In genomic region chr16:963913-964695, GRCh38 we compare ENCODE assay signal across 12 cellular contexts. TPM values are rescaled to one million over a fixed set of nuclear protein-coding genes. Genes with fewer than 3 reads are reported as not detected.
DNase-seq lines count a peak whose midpoint lies in the region; ATAC-seq, FAIRE-seq and TF ChIP-seq lines count a peak whose summit lies in the region.
"Had no signal": no experiment of that assay in that cellular context is flagged by ENCODE, and none has a peak within 500 bp of the region (broad histone marks: within the 10 kb centered on the region; RNA-seq: fewer than 3 reads in every experiment).

No MANE protein-coding gene starts in this region.

- H3K27me3 Mint-ChIP-seq in naive thymus-derived CD4-positive, alpha-beta T cell: no peaks in the 10 kb centered on the region

- H3K9ac ChIP-seq in GM12878 (ENCODE audit: control insufficient read depth, insufficient read depth, low read length): no peak overlapping the region
- H3K9ac ChIP-seq: parathyroid adenoma had no signal

- H3K4me3 ChIP-seq in BJ (ENCODE audit: low read depth, low read length) (peak overlapping the region; percentile 34), NB4 (ENCODE audit: low read depth, low read length) (no peak overlapping the region), GM12878 (no peak overlapping the region), stomach (no peak overlapping the region)
- H3K4me3 ChIP-seq in naive thymus-derived CD4-positive, alpha-beta T cell (ENCODE audit: low read length): no peak overlapping the region

- H3K27ac ChIP-seq in GM12878 (ENCODE audit: control insufficient read depth, insufficient read depth) (no peak overlapping the region), stomach (peak overlapping the region in 1 of 5 donors; percentile 8)
- H3K27ac ChIP-seq in naive thymus-derived CD4-positive, alpha-beta T cell (ENCODE audit: low read depth, low read length): peak overlapping the region; percentile 45
- H3K27ac ChIP-seq: parathyroid adenoma had no signal

- peaks cover 2% of the 10 kb centered on the region for H3K36me3 ChIP-seq in BJ (ENCODE audit: control insufficient read depth, insufficient read depth, low read length)
- no peaks in the 10 kb centered on the region for H3K36me3 ChIP-seq in GM12878 (ENCODE audit: control insufficient read depth in 2 of 2, insufficient read depth in 2 of 2, low read length in 1 of 2)
- peaks cover 0 to 26% (median 0%) of the 10 kb centered on the region in 3 experiments for H3K36me3 ChIP-seq in naive thymus-derived CD4-positive, alpha-beta T cell (ENCODE audit: control insufficient read depth in 2 of 3, insufficient read depth in 3 of 3, low read length in 3 of 3)
- peaks cover 0 to 38% (median 22%) of the 10 kb centered on the region in 4 donors for H3K36me3 ChIP-seq in stomach

- SMC1A ChIA-PET in GM12878 (lab: Charles Lee; ENCODE audit: uncharacterized antibody, unreplicated experiment): no interaction called here

- peak overlapping the region; percentile 30 to 83 (median 74) for H3K4me3 Mint-ChIP-seq in naive thymus-derived CD4-positive, alpha-beta T cell

- no peak for TF ChIP-seq RAD21 in GM12878 (IDR thresholded peaks at IDR 0.05; ENCODE audit: insufficient read depth, low read depth, low read length)

- H3K4me1 Mint-ChIP-seq in naive thymus-derived CD4-positive, alpha-beta T cell: peaks cover 28 to 57% (median 47%) of the 10 kb centered on the region in 7 donors

- H3K4me1 ChIP-seq in GM12878 (ENCODE audit: control insufficient read depth, insufficient read depth, low read length) (no peaks in the 10 kb centered on the region), stomach (peaks cover under 1 to 15% (median 7%) of the 10 kb centered on the region in 4 donors)
- H3K4me1 ChIP-seq in naive thymus-derived CD4-positive, alpha-beta T cell (ENCODE audit: control insufficient read depth in 2 of 2, insufficient read depth in 2 of 2, low read length in 2 of 2): peaks cover 0 to 7% of the 10 kb centered on the region in 2 donors
- H3K4me1 ChIP-seq: Caco-2, parathyroid adenoma had no signal

- no peak for ATAC-seq in GM12878
- ATAC-seq in naive thymus-derived CD4-positive, alpha-beta T cell: no peak
- ATAC-seq in HG03432 (IDR thresholded peaks at IDR 0.05; ENCODE audit: unreplicated experiment): no peak
- ATAC-seq in HG03354 (IDR thresholded peaks at IDR 0.05; ENCODE audit: poor library complexity, severe bottlenecking, unreplicated experiment): no peak

- in situ Hi-C loops in GM12878 (cut with MboI): no loop called here

- no peak for TF ChIP-seq EP300 in GM12878 (IDR thresholded peaks at IDR 0.05; ENCODE audit: borderline replicate concordance in 1 of 2, control insufficient read depth in 1 of 2, low read depth in 2 of 2, low read length in 2 of 2)
- TF ChIP-seq EP300 in stomach (IDR thresholded peaks at IDR 0.05): no peak

- no peaks in the 10 kb centered on the region for H4K20me1 ChIP-seq in GM12878 (ENCODE audit: control insufficient read depth, insufficient read depth)

- RAD21 ChIA-PET in GM12878 (lab: Charles Lee; ENCODE audit: unreplicated experiment): interaction anchor here (0.7 kb wide), 2 partner anchors 29 to 31 kb away, joined by 3 read pairs; no protein-coding TSS in a partner anchor

- WGBS in GM12878 (ENCODE audit: insufficient coverage, insufficient replicate concordance, low lambda C conversion rate, missing lambda C conversion rate): 68% methylated on average over 21 of the region's 21 CpGs
- 50 to 72% (median 69%) methylated on average over 21 of the region's 21 CpGs for WGBS in stomach, 5 donors

- H3K79me2 ChIP-seq in GM12878 (ENCODE audit: control insufficient read depth, insufficient read depth, low read length): no peaks in the 10 kb centered on the region

- no peak overlapping the region for H2AFZ ChIP-seq in GM12878 (ENCODE audit: control insufficient read depth, low read depth, low read length)
- H2AFZ ChIP-seq: parathyroid adenoma had no signal

- intact Hi-C loops in GM12878 (cut with micrococcal nuclease; ENCODE audit: unreplicated experiment) (no loop called here), stomach (cut with DNase I; ENCODE audit: low total_unique reads) (no loop called here)
- intact Hi-C loops in naive thymus-derived CD4-positive, alpha-beta T cell (cut with micrococcal nuclease): loop anchor here in 1 of 2 donors (2.0 to 5.0 kb wide), 2 partner anchors 17 to 33 kb away; partner anchors contain the start of gene SOX8

- POLR2A ChIA-PET in BJ (lab: Charles Lee) (interaction anchor here (0.6 to 0.8 kb wide), 3 partner anchors 12 to 43 kb away, joined by 3 read pairs; no protein-coding TSS in a partner anchor), GM12878 (lab: Charles Lee) (no interaction called here)
- POLR2A ChIA-PET in naive thymus-derived CD4-positive, alpha-beta T cell (lab: Charles Lee): interaction anchor here (0.7 to 3.3 kb wide), 5 partner anchors 13 to 236 kb away, joined by 3 to 34 read pairs (median 4); partner anchors contain the start of gene SOX8

- peak; percentile 12 for DNase-seq in BJ (ENCODE audit: low read depth)
- DNase-seq in NB4 (ENCODE audit: low read depth): peak; percentile 12
- DNase-seq in GM12878 (ENCODE audit: low read depth, low spot score): no peak
- DNase-seq in naive thymus-derived CD4-positive, alpha-beta T cell: no peak
- no peak for DNase-seq in hepatic stellate cell (ENCODE audit: low spot score)
- no peak for DNase-seq in stomach
- DNase-seq: Caco-2, NCI-H526 treated with DMSO at 0.1 percent for 48 hours had no signal

- no TSS peak for BruUV-seq in GM12878 (replicated peaks; lab: Mats Ljungman, UMichigan)

- H3K9me3 ChIP-seq in GM12878 (replicated peaks; ENCODE audit: control insufficient read depth, insufficient read depth, low read length): no peaks in the 10 kb centered on the region; the same call in 2 of the 3 replicates
- no peaks in the 10 kb centered on the region for H3K9me3 ChIP-seq in naive thymus-derived CD4-positive, alpha-beta T cell (ENCODE audit: control insufficient read depth in 2 of 3, low read length in 3 of 3)
- peaks cover 0 to 5% (median 0%) of the 10 kb centered on the region in 4 donors for H3K9me3 ChIP-seq in stomach
- H3K9me3 ChIP-seq: Caco-2 had no signal

- peak; percentile 70 for FAIRE-seq in GM12878 (lab: Jason Lieb, UNC)
- FAIRE-seq: islet of Langerhans had no signal

- TF ChIP-seq POLR2A in NB4 (IDR thresholded peaks at IDR 0.05; ENCODE audit: extremely low read depth, insufficient read length) (no peak), GM12878 (IDR thresholded peaks at IDR 0.05; ENCODE audit: low read depth, low read length) (no peak), stomach (IDR thresholded peaks at IDR 0.05) (no peak)

- H3K27ac Mint-ChIP-seq in naive thymus-derived CD4-positive, alpha-beta T cell: peak overlapping the region; percentile 43 to 96 (median 85)

- H3K36me3 Mint-ChIP-seq in naive thymus-derived CD4-positive, alpha-beta T cell: peaks cover 14 to 22% (median 20%) of the 10 kb centered on the region in 5 donors

- CTCF ChIA-PET in BJ (lab: Yijun Ruan, JAX): interaction anchor here (1.2 to 1.5 kb wide), 4 partner anchors 11 to 93 kb away, joined by 3 to 5 read pairs (median 3); partner anchors contain the start of gene SOX8
- CTCF ChIA-PET in GM12878 (lab: Yijun Ruan, JAX): no interaction called here
- CTCF ChIA-PET in naive thymus-derived CD4-positive, alpha-beta T cell (lab: Charles Lee): interaction anchor here (0.7 to 1.4 kb wide), 3 partner anchors 32 to 269 kb away, joined by 3 read pairs; no protein-coding TSS in a partner anchor

- peaks cover 0 to 7% (median 0%) of the 10 kb centered on the region in 11 donors for H3K9me3 Mint-ChIP-seq in naive thymus-derived CD4-positive, alpha-beta T cell

- H3K4me2 ChIP-seq in GM12878 (ENCODE audit: control insufficient read depth, insufficient read depth): no peak overlapping the region

- no peak for TF ChIP-seq CTCF in BJ (IDR thresholded peaks at IDR 0.05; ENCODE audit: insufficient read depth, low read depth, low read length)
- TF ChIP-seq CTCF in NB4 (IDR thresholded peaks at IDR 0.05; ENCODE audit: low read depth, low read length): no peak
- no peak for TF ChIP-seq CTCF in GM12878 (IDR thresholded peaks at IDR 0.05 in 2 of 3, conservative IDR thresholded peaks at IDR 0.05 in 1 of 3; ENCODE audit: control insufficient read depth in 2 of 3, extremely low read depth in 1 of 3, insufficient read depth in 1 of 3, low read depth in 3 of 3, low read length in 3 of 3)
- no peak for TF ChIP-seq CTCF in stomach (IDR thresholded peaks at IDR 0.05)

- no peaks in the 10 kb centered on the region for H3K27me3 ChIP-seq in BJ (ENCODE audit: control insufficient read depth, insufficient read depth, low read length)
- no peaks in the 10 kb centered on the region for H3K27me3 ChIP-seq in GM12878 (replicated peaks in 1 of 2; ENCODE audit: control insufficient read depth in 2 of 2, insufficient read depth in 2 of 2, low read length in 1 of 2)
- H3K27me3 ChIP-seq in naive thymus-derived CD4-positive, alpha-beta T cell (ENCODE audit: control insufficient read depth in 2 of 2, insufficient read depth in 2 of 2, low read length in 2 of 2): no peaks in the 10 kb centered on the region
- no peaks in the 10 kb centered on the region for H3K27me3 ChIP-seq in stomach

RNA-seq across cellular contexts. Expression of gene LMF1, which starts 6.7 kb away (rescaled TPM):
- 14.8 and 28.9 TPM in 2 replicates for polyA plus RNA-seq in BJ (2011; rRNA removed)
- polyA minus RNA-seq in BJ (2011; rRNA and poly(A)+ RNA removed): 19.4 and 34.8 TPM in 2 replicates
- 15.3 and 16.5 TPM in 2 replicates for total RNA-seq in GM12878 (2013; cell fraction: nucleolus; rRNA removed)
- total RNA-seq in GM12878 (2014; rRNA removed): 1.7 and 2.5 TPM in 2 replicates
- total RNA-seq in GM12878 (2014; rRNA removed; fragmentation: Illumina TruSeq; extraction: Trizol): 1.4 and 1.8 TPM in 2 replicates
- total RNA-seq in GM12878 (2021): 2.5 and 2.7 TPM in 2 replicates
- polyA plus RNA-seq in GM12878 (2011; ENCODE audit: low read depth): 1.8 TPM
- polyA plus RNA-seq in GM12878 (2011; rRNA removed): 0.56 and 1.2 TPM in 2 replicates
- polyA plus RNA-seq in GM12878 (2011; cell fraction: cytosol; rRNA removed): 1.6 and 3.4 TPM in 2 replicates
- polyA plus RNA-seq in GM12878 (2011; cell fraction: nucleus; rRNA removed): 13.5 and 14.4 TPM in 2 replicates
- polyA plus RNA-seq in GM12878 (2012): 4.8 and 5.4 TPM in 2 replicates
- 1.1 and 3.1 TPM in 2 replicates for polyA plus RNA-seq in GM12878 (2014; fragmentation: Illumina TruSeq; extraction: Trizol)
- polyA plus RNA-seq in GM12878 (2014; fragmentation: Nextera tagmentation; extraction: Ambion mirVana): under 1 TPM in 1 of 2 experiments, not detected in 1; 0.18 TPM
- polyA plus RNA-seq in GM12878 (2014; rRNA removed): 3.2 and 3.5 TPM in 2 replicates
- polyA plus RNA-seq in GM12878 (2016; fragmentation: Nextera tagmentation; extraction: Ambion mirVana): 1 to 10 TPM in 1 of 2 experiments, under 1 TPM in 1; 1.00 to 1.4 TPM
- polyA minus RNA-seq in GM12878 (2011; rRNA and poly(A)+ RNA removed): 3.5 and 3.8 TPM in 2 replicates
- 0.73 and 1.5 TPM in 2 replicates for polyA minus RNA-seq in GM12878 (2011; cell fraction: cytosol; rRNA and poly(A)+ RNA removed)
- polyA minus RNA-seq in GM12878 (2011; cell fraction: nucleus; rRNA and poly(A)+ RNA removed): 4.8 and 7.1 TPM in 2 replicates
- total RNA-seq in naive thymus-derived CD4-positive, alpha-beta T cell: 10 to 100 TPM; 25.9 to 63.1 (median 43.1) TPM
- polyA plus RNA-seq in naive thymus-derived CD4-positive, alpha-beta T cell: 10 to 100 TPM; 10.6 to 19.4 TPM
- total RNA-seq in stomach: 100 to 1,000 TPM in 1 of 5 donors, 10 to 100 TPM in 3, 1 to 10 TPM in 1; 7.6 to 121 (median 13.0) TPM
- polyA plus RNA-seq in stomach: 10 to 100 TPM; 15.3 to 25.5 (median 16.3) TPM

RNA-seq across cellular contexts. Expression of gene SOX8, which starts 17.5 kb away (rescaled TPM):
- polyA plus RNA-seq in BJ (2011; rRNA removed) (0.04 TPM in 2 replicates), GM12878 (2011; rRNA removed) (not detected in 2 replicates), GM12878 (2014; fragmentation: Illumina TruSeq; extraction: Trizol) (not detected in 2 replicates), GM12878 (2014; fragmentation: Nextera tagmentation; extraction: Ambion mirVana) (not detected), GM12878 (2014; rRNA removed) (not detected in 2 replicates), GM12878 (2016; fragmentation: Nextera tagmentation; extraction: Ambion mirVana) (not detected), stomach (1 to 10 TPM in 1 of 3 donors, under 1 TPM in 1, not detected in 1; 0.50 to 1.1 TPM)
- not detected in 2 replicates for polyA minus RNA-seq in BJ (2011; rRNA and poly(A)+ RNA removed)
- not detected in 2 replicates for total RNA-seq in GM12878 (2013; cell fraction: nucleolus; rRNA removed)
- total RNA-seq in GM12878 (2014; rRNA removed) (not detected in 2 replicates), GM12878 (2014; rRNA removed; fragmentation: Illumina TruSeq; extraction: Trizol) (not detected in 2 replicates), GM12878 (2021) (not detected in 2 replicates), stomach (10 to 100 TPM in 1 of 5 donors, 1 to 10 TPM in 1, under 1 TPM in 1, not detected in 2; 0.45 to 15.1 (median 3.3) TPM)
- not detected for polyA plus RNA-seq in GM12878 (2011; ENCODE audit: low read depth)
- polyA plus RNA-seq in GM12878 (2011; cell fraction: cytosol; rRNA removed): not detected in 2 replicates
- polyA plus RNA-seq in GM12878 (2011; cell fraction: nucleus; rRNA removed): not detected in 2 replicates
- polyA plus RNA-seq in GM12878 (2012): 0.11 TPM in 2 replicates
- polyA minus RNA-seq in GM12878 (2011; rRNA and poly(A)+ RNA removed): not detected in 2 replicates
- polyA minus RNA-seq in GM12878 (2011; cell fraction: cytosol; rRNA and poly(A)+ RNA removed): not detected in 2 replicates
- not detected in 2 replicates for polyA minus RNA-seq in GM12878 (2011; cell fraction: nucleus; rRNA and poly(A)+ RNA removed)
- total RNA-seq in naive thymus-derived CD4-positive, alpha-beta T cell: 1 to 10 TPM in 4 of 5 experiments, under 1 TPM in 1; 0.07 to 5.4 (median 4.7) TPM
- 1 to 10 TPM; 2.3 to 3.1 TPM for polyA plus RNA-seq in naive thymus-derived CD4-positive, alpha-beta T cell

Comparison
In these comparisons a context has a peak if more than half of its experiments do, and no peak if none do; other contexts are left out.
1. DNase-seq: peak in BJ (single experiment) and NB4 (single experiment); none in GM12878 (single experiment), naive thymus-derived CD4-positive, alpha-beta T cell (0 of 9), hepatic stellate cell (single experiment) and stomach (single experiment).